In genomic region chr3:65181397-65181871, GRCh38 we compare ENCODE assay signal across 15 cellular contexts.
A peak's percentile ranks its signal among the peaks of the same experiment; 100 is the strongest.
DNase-seq lines count a peak whose midpoint lies in the region; ATAC-seq and TF ChIP-seq lines count a peak whose summit lies in the region.
"Had no signal": no experiment of that assay in that cellular context is flagged by ENCODE, and none has a peak within 500 bp of the region (broad histone marks: within the 10 kb centered on the region; RNA-seq: fewer than 3 reads in every experiment).

No MANE protein-coding gene starts in this region.

- 64 to 74% methylated on average over 6 of the region's 6 CpGs for WGBS in esophagus squamous epithelium, 2 donors
- 54% methylated on average over 6 of the region's 6 CpGs for WGBS in suprapubic skin

- H2AFZ ChIP-seq in GM23338, result peak overlapping the region; percentile 78; the same call in 1 of the 2 replicates

- no peak overlapping the region for H3K4me3 Mint-ChIP-seq in GM23338
- H3K4me3 Mint-ChIP-seq: nephron had no signal

- no peak for TF ChIP-seq EP300 in suprapubic skin (IDR thresholded peaks at IDR 0.05)

- H3K4me1 ChIP-seq in GM23338 (ENCODE audit: insufficient read depth), result peaks cover 3% of the 10 kb centered on the region; the same call in 1 of the 2 replicates
- H3K4me1 ChIP-seq in esophagus squamous epithelium, result no peaks in the 10 kb centered on the region
- peaks cover 9% of the 10 kb centered on the region for H3K4me1 ChIP-seq in suprapubic skin

- H3K9me2 ChIP-seq in GM23338 (ENCODE audit: insufficient read depth), result peaks cover 6% of the 10 kb centered on the region

- H3K27ac Mint-ChIP-seq in GM23338, result no peak overlapping the region
- H3K27ac Mint-ChIP-seq: activated T-helper 2 cell treated with anti-CD3 and anti-CD28 coated beads, Interferon-gamma antibody, Interleukin-2, Interleukin-4, amounts not matched to agents 10 μg/mL and 5 μg/mL and 100 μg/mL, durations not matched to agents 14 hours and 24 hours and 36 hours; nephron had no signal

- H3K27ac ChIP-seq in GM23338 (ENCODE audit: low read depth) (no peak overlapping the region), esophagus squamous epithelium (peak overlapping the region in 3 of 4 donors; percentile 38 to 55 (median 47)), suprapubic skin (peak overlapping the region; percentile 30)
- H3K27ac ChIP-seq: VCaP had no signal

- intact Hi-C loops in esophagus squamous epithelium (cut with DNase I), result no loop called here

- no peak for TF ChIP-seq CTCF in GM23338 (conservative IDR thresholded peaks at IDR 0.05; ENCODE audit: low read depth in 2 of 2)
- TF ChIP-seq CTCF in esophagus squamous epithelium (IDR thresholded peaks at IDR 0.05), result no peak
- TF ChIP-seq CTCF in suprapubic skin (IDR thresholded peaks at IDR 0.05), result no peak

- TF ChIP-seq POLR2A in esophagus squamous epithelium (IDR thresholded peaks at IDR 0.05) (no peak), suprapubic skin (IDR thresholded peaks at IDR 0.05) (no peak)

- H4K20me1 ChIP-seq in GM23338 (replicated peaks; ENCODE audit: insufficient read depth), result no peaks in the 10 kb centered on the region

- DNase-seq in GM23338 (ENCODE audit: low spot score) (no peak), esophagus squamous epithelium (lab: John Stamatoyannopoulos, UW) (no peak), medulla oblongata (ENCODE audit: extremely low spot score) (peak; percentile 45), suprapubic skin (ENCODE audit: low spot score in 2 of 2) (no peak), NCI-H524 treated with DMSO at 0.1 percent for 48 hours (lab: John Stamatoyannopoulos, UW) (no peak), NCI-H2196 (lab: John Stamatoyannopoulos, UW; ENCODE audit: unreplicated experiment) (no peak)
- no peak for DNase-seq in stimulated activated naive CD8-positive, alpha-beta T cell treated with anti-CD3 and anti-CD28 coated beads, Interleukin-15, Interleukin-2, amounts not matched to agents 100 U/mL and 50 U/mL, for 24 hours
- DNase-seq: dorsolateral prefrontal cortex; NCI-H2081; NCI-H69; stimulated activated CD4-positive, alpha-beta T cell treated with anti-CD3 and anti-CD28 coated beads, Interleukin-2, amount 100 ng/mL, for 24 hours had no signal

- H3K27me3 ChIP-seq in GM23338 (ENCODE audit: insufficient read depth) (no peaks in the 10 kb centered on the region), esophagus squamous epithelium (no peaks in the 10 kb centered on the region), suprapubic skin (no peaks in the 10 kb centered on the region)
- H3K27me3 ChIP-seq: dorsolateral prefrontal cortex had no signal

- peaks cover 4% of the 10 kb centered on the region; the same call in 2 of the 3 replicates for H3K9me3 Mint-ChIP-seq in GM23338
- H3K9me3 Mint-ChIP-seq: nephron had no signal

- H3K4me2 ChIP-seq in GM23338, result no peak overlapping the region

- peaks cover 18% of the 10 kb centered on the region for H3K4me1 Mint-ChIP-seq in GM23338

- no peak for ATAC-seq in GM23338
- ATAC-seq in stimulated activated naive CD8-positive, alpha-beta T cell treated with anti-CD3 and anti-CD28 coated beads, Interleukin-15, Interleukin-2, amounts not matched to agents 100 U/mL and 50 U/mL, for 24 hours, result no peak
- ATAC-seq in HG02759 (IDR thresholded peaks at IDR 0.05; ENCODE audit: unreplicated experiment), result no peak

- H3K79me2 ChIP-seq in GM23338 (replicated peaks; ENCODE audit: insufficient read depth), result no peaks in the 10 kb centered on the region

- no peaks in the 10 kb centered on the region for H3K36me3 ChIP-seq in GM23338 (ENCODE audit: insufficient read depth)
- no peaks in the 10 kb centered on the region for H3K36me3 ChIP-seq in esophagus squamous epithelium
- no peaks in the 10 kb centered on the region for H3K36me3 ChIP-seq in suprapubic skin

- H3K27me3 Mint-ChIP-seq in GM23338 (ENCODE audit: insufficient read depth, low read depth, poor library complexity), result no peaks in the 10 kb centered on the region

- H3F3A ChIP-seq in GM23338 (replicated peaks; ENCODE audit: low read depth), result no peaks in the 10 kb centered on the region

- no peaks in the 10 kb centered on the region for H3K9me3 ChIP-seq in esophagus squamous epithelium
- no peaks in the 10 kb centered on the region for H3K9me3 ChIP-seq in suprapubic skin

- no peaks in the 10 kb centered on the region for H3K36me3 Mint-ChIP-seq in GM23338 (ENCODE audit: low read depth)

- H3K4me3 ChIP-seq in GM23338, result no peak overlapping the region
- no peak overlapping the region for H3K4me3 ChIP-seq in esophagus squamous epithelium
- no peak overlapping the region for H3K4me3 ChIP-seq in suprapubic skin
- H3K4me3 ChIP-seq: dorsolateral prefrontal cortex had no signal

TF ChIP-seq in GM23338, 12 proteins besides CTCF, POLR2A, EP300 and RAD21 (continues in another document):
- TF ChIP-seq POLR2AphosphoS5 (IDR thresholded peaks at IDR 0.05; ENCODE audit: low read depth), result no peak
- no peak for TF ChIP-seq EZH2 (IDR thresholded peaks at IDR 0.05; ENCODE audit: low read depth, unreplicated experiment)
- no peak for TF ChIP-seq STAT1 (IDR thresholded peaks at IDR 0.05; ENCODE audit: unreplicated experiment)
- no peak for TF ChIP-seq ZNF462 (CRISPR knock-in tag; IDR thresholded peaks at IDR 0.05)
- no peak for TF ChIP-seq ETS1 (IDR thresholded peaks at IDR 0.05)
- no peak for TF ChIP-seq JUNB (IDR thresholded peaks at IDR 0.05; ENCODE audit: unreplicated experiment)
- TF ChIP-seq ZNF331 (CRISPR knock-in tag; IDR thresholded peaks at IDR 0.05; ENCODE audit: low read depth), result no peak
